ENCODE assay signal across 17 cellular contexts in genomic region chr3:13424111-13424844, GRCh38.
"Had no signal": no experiment of that assay in that cellular context is flagged by ENCODE, and none has a peak within 500 bp of the region (broad histone marks: within the 10 kb centered on the region; RNA-seq: fewer than 3 reads in every experiment).

No MANE protein-coding gene starts in this region.

- H3K27ac Mint-ChIP-seq: activated T-cell treated with anti-CD3 and anti-CD28 coated beads, Interleukin-2, amount 50 U/mL, for 72 hours; nephron; progenitor cell of endocrine pancreas; type B pancreatic cell; WTC11 had no signal

- ATAC-seq: activated T-cell treated with anti-CD3 and anti-CD28 coated beads, Interleukin-2, amount 50 U/mL, for 72 hours; esophagus mucosa; left lobe of liver; stimulated activated naive CD8-positive, alpha-beta T cell treated with anti-CD3 and anti-CD28 coated beads, Interleukin-15, amount 100 ng/mL, for 72 hours; WTC11 had no signal

- H3K27me3 Mint-ChIP-seq: progenitor cell of endocrine pancreas; stimulated activated naive CD8-positive, alpha-beta T cell treated with anti-CD3 and anti-CD28 coated beads, Interleukin-15, amount 100 ng/mL, for 72 hours had no signal

- H3K4me3 Mint-ChIP-seq: activated T-cell treated with anti-CD3 and anti-CD28 coated beads, Interleukin-2, amount 50 U/mL, for 72 hours; nephron; stimulated activated naive CD8-positive, alpha-beta T cell treated with anti-CD3 and anti-CD28 coated beads, Interleukin-15, amount 100 ng/mL, for 72 hours; type B pancreatic cell; WTC11 had no signal

- H3K4me1 Mint-ChIP-seq: nephron had no signal

- DNase-seq: activated CD4-positive, alpha-beta T cell treated with anti-CD3 and anti-CD28 coated beads for 4 hours; activated CD8-positive, alpha-beta memory T cell treated with anti-CD3 and anti-CD28 coated beads, Interleukin-2, amount 50 U/mL, for 48 hours; activated gamma-delta T cell treated with Interleukin-2 at 50 U/mL for 16 hours; activated T-cell treated with anti-CD3 and anti-CD28 coated beads, Interleukin-2, amount 50 U/mL, for 72 hours; amniotic stem cell; caudate nucleus; colonic mucosa; nucleus accumbens; stimulated activated naive CD8-positive, alpha-beta T cell treated with anti-CD3 and anti-CD28 coated beads, Interleukin-15, amount 100 ng/mL, for 72 hours; SW 1271 had no signal

- H3K9me3 ChIP-seq: colonic mucosa, right atrium auricular region had no signal

- H3K36me3 Mint-ChIP-seq: type B pancreatic cell, WTC11 had no signal

- H3K9me3 Mint-ChIP-seq: activated T-cell treated with anti-CD3 and anti-CD28 coated beads, Interleukin-2, amount 50 U/mL, for 72 hours; stimulated activated naive CD8-positive, alpha-beta T cell treated with anti-CD3 and anti-CD28 coated beads, Interleukin-15, amount 100 ng/mL, for 72 hours; type B pancreatic cell had no signal
